Comparison of ENCODE assay signal across 24 cellular contexts in the genomic region with DNA sequence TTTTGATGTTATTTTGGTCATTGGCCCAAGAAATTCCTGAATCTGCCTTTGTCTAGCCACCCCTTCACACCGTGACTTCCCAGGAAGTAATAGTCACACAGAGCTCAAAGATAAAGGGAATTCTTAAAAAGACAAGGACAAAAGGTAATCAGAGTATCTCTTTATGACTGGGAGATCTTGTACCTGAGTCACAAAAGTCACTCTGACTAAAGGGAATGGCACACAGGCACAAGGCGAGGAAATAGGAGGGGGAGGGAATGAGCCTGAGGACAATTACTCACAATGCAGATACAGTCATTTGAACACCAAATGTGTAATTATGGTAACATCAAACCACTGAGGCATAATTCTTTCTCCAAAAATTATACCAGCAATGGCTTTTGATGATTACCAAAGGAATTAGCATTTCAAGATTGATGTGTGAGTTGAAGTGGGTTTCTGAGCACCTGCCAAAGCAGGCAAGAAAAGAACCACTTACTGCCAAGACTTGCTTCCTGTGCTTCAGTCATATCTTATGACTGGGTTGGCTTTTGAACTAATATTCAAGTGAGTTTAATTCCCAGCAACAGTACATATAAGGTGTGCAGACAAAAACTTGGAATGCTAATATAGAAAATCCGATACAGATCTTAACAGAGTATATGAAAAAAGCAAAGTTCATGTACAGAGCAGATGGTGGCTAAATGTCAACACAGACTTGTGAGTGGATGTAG.
A peak's percentile ranks its signal among the peaks of the same experiment; 100 is the strongest.
DNase-seq lines count a peak whose midpoint lies in the region; ATAC-seq, FAIRE-seq and TF ChIP-seq lines count a peak whose summit lies in the region.
"Had no signal": no experiment of that assay in that cellular context is flagged by ENCODE, and none has a peak within 500 bp of the region (broad histone marks: within the 10 kb centered on the region; RNA-seq: fewer than 3 reads in every experiment).

No MANE protein-coding gene starts in this region.

- H3K27ac ChIP-seq in HUES48 (ENCODE audit: low read depth, low read length) = peak overlapping the region; percentile 49
- no peak overlapping the region for H3K27ac ChIP-seq in RWPE2 (ENCODE audit: poor library complexity, severe bottlenecking)
- H3K27ac ChIP-seq in hepatocyte = no peak overlapping the region
- no peak overlapping the region for H3K27ac ChIP-seq in H9 (ENCODE audit: insufficient read length, low read depth, low read length)
- no peak overlapping the region for H3K27ac ChIP-seq in neural progenitor cell
- H3K27ac ChIP-seq: PC-9, SJSA1, skin epidermis had no signal

- no peak overlapping the region for H2BK12ac ChIP-seq in H9 (ENCODE audit: insufficient read length, low read depth, low read length)

- H3K4me1 Mint-ChIP-seq in H9 = peaks cover 3 to 7% of the 10 kb centered on the region in 2 experiments; a peak in 2 of 4 replicates
- peaks cover 9% of the 10 kb centered on the region for H3K4me1 Mint-ChIP-seq in neural progenitor cell
- H3K4me1 Mint-ChIP-seq: activated naive CD4-positive, alpha-beta T cell treated with anti-CD3 and anti-CD28 coated beads, Interleukin-2, amount 10 ng/mL, durations not matched to agents 7 days and 5 days; IgD-negative memory B cell; memory B cell; stimulated activated naive B cell treated with anti-CD40 and anti-IgM and Interleukin-4, amounts not matched to agents 10 μg/mL and 1 μg/mL and 100 μg/mL, for 72 hours had no signal

- H3K4me3 ChIP-seq in HUES48 (ENCODE audit: low read depth, low read length) (no peak overlapping the region), RWPE2 (ENCODE audit: severe bottlenecking) (no peak overlapping the region), hepatocyte (no peak overlapping the region), MG63 (no peak overlapping the region), neural progenitor cell (no peak overlapping the region)
- H3K4me3 ChIP-seq: PC-9, SJSA1, skin epidermis had no signal

- H3K9ac ChIP-seq in HUES48 (ENCODE audit: low read depth, low read length) (no peak overlapping the region), H9 (ENCODE audit: extremely low read depth, insufficient read length, low read length) (no peak overlapping the region), neural progenitor cell (no peak overlapping the region)

- H3K27ac Mint-ChIP-seq in H9 = peak overlapping the region in 1 of 3 experiments; percentile 22; a peak in 1 of 7 replicates
- no peak overlapping the region for H3K27ac Mint-ChIP-seq in neural progenitor cell
- H3K27ac Mint-ChIP-seq: activated naive CD4-positive, alpha-beta T cell treated with anti-CD3 and anti-CD28 coated beads, Interleukin-2, amount 10 ng/mL, durations not matched to agents 7 days and 5 days; CD8-positive, alpha-beta T cell; IgD-negative memory B cell; memory B cell; stimulated activated naive B cell treated with anti-CD40 and anti-IgM and Interleukin-4, amounts not matched to agents 10 μg/mL and 1 μg/mL and 100 μg/mL, for 72 hours; T-helper 1 cell treated with Interleukin-12 subunit alpha and Interleukin-12 subunit beta and Interleukin-4 antibody, amounts not matched to agents 30 μg/mL and 1 μg/mL, for 36 hours had no signal

- H2BK120ac ChIP-seq in H9 (ENCODE audit: low read depth, low read length, poor library complexity, severe bottlenecking) = no peak overlapping the region

- H3K9me3 Mint-ChIP-seq in H9 (peaks cover 17 to 22% of the 10 kb centered on the region in 2 experiments), neural progenitor cell (peaks cover 15% of the 10 kb centered on the region)

- H4K91ac ChIP-seq in H9 (ENCODE audit: insufficient read length, low read depth, low read length) = no peak overlapping the region

- H3K9me3 ChIP-seq in HUES48 (ENCODE audit: control insufficient read depth, insufficient read depth, low read length) = peaks cover 8% of the 10 kb centered on the region
- peaks cover 2% of the 10 kb centered on the region for H3K9me3 ChIP-seq in RWPE2 (ENCODE audit: severe bottlenecking)
- peaks cover 8% of the 10 kb centered on the region for H3K9me3 ChIP-seq in hepatocyte (ENCODE audit: low read depth)
- H3K9me3 ChIP-seq in H9 (ENCODE audit: control insufficient read depth, low read depth, low read length) = peaks cover 9% of the 10 kb centered on the region
- H3K9me3 ChIP-seq in MG63 = peaks cover 12% of the 10 kb centered on the region; the same call in 1 of the 2 replicates
- no peaks in the 10 kb centered on the region for H3K9me3 ChIP-seq in neural progenitor cell (ENCODE audit: low read depth)

- peak; percentile 71 for ATAC-seq in RWPE2 (ENCODE audit: low read depth)
- ATAC-seq: CD8-positive, alpha-beta T cell; stimulated activated naive B cell treated with anti-CD40 and anti-IgM and Interleukin-4, amounts not matched to agents 10 μg/mL and 1 μg/mL and 100 μg/mL, for 72 hours had no signal

- no peak overlapping the region for H3K56ac ChIP-seq in H9 (ENCODE audit: insufficient read length, low read depth, low read length)

- no peak for DNase-seq in RWPE2 (ENCODE audit: low spot score)
- DNase-seq in hepatocyte (ENCODE audit: low spot score) = peak; percentile 11
- peak; percentile 42 for DNase-seq in urothelium cell line (ENCODE audit: low spot score)
- no peak for DNase-seq in H9
- no peak for DNase-seq in MG63
- DNase-seq in neural progenitor cell (ENCODE audit: low spot score) = no peak
- DNase-seq: activated CD4-positive, alpha-beta T cell treated with anti-CD3 and anti-CD28 coated beads for 4 hours; activated naive CD4-positive, alpha-beta T cell treated with anti-CD3 and anti-CD28 coated beads, Interleukin-2, amount 10 ng/mL, durations not matched to agents 7 days and 5 days; activated T-cell treated with anti-CD3 and anti-CD28 coated beads, Interleukin-2, amount 50 U/mL, for 48 hours; CD8-positive, alpha-beta T cell; central memory CD4-positive, alpha-beta T cell; MM.1S; NCI-H146; NCI-H2227 treated with DMSO at 0.1 percent for 48 hours; PC-9; stimulated activated naive B cell treated with anti-CD40 and anti-IgM and Interleukin-4, amounts not matched to agents 10 μg/mL and 1 μg/mL and 100 μg/mL, for 72 hours had no signal

- no peaks in the 10 kb centered on the region for H3K79me2 ChIP-seq in hepatocyte
- no peaks in the 10 kb centered on the region for H3K79me2 ChIP-seq in H9 (ENCODE audit: insufficient read depth, low read length)
- H3K79me2 ChIP-seq in neural progenitor cell (ENCODE audit: low read depth) = no peaks in the 10 kb centered on the region

- no peak overlapping the region for H2AK5ac ChIP-seq in H9 (ENCODE audit: insufficient read length, low read length)

- H3K23me2 ChIP-seq in H9 (ENCODE audit: insufficient read length, low read depth, low read length, poor library complexity, severe bottlenecking) = no peaks in the 10 kb centered on the region

- H3K36me3 ChIP-seq in HUES48 (ENCODE audit: control insufficient read depth, insufficient read depth, low read length) = no peaks in the 10 kb centered on the region
- H3K36me3 ChIP-seq in RWPE2 (ENCODE audit: low read depth) = no peaks in the 10 kb centered on the region
- no peaks in the 10 kb centered on the region for H3K36me3 ChIP-seq in hepatocyte (replicated peaks; ENCODE audit: insufficient read depth, low read depth)
- H3K36me3 ChIP-seq in MG63 = no peaks in the 10 kb centered on the region
- H3K36me3 ChIP-seq in neural progenitor cell = no peaks in the 10 kb centered on the region
- H3K36me3 ChIP-seq: SJSA1 had no signal

- no peak overlapping the region for H3K4me3 Mint-ChIP-seq in H9
- H3K4me3 Mint-ChIP-seq in neural progenitor cell = no peak overlapping the region
- H3K4me3 Mint-ChIP-seq: activated naive CD4-positive, alpha-beta T cell treated with anti-CD3 and anti-CD28 coated beads, Interleukin-2, amount 10 ng/mL, durations not matched to agents 7 days and 5 days; CD8-positive, alpha-beta T cell; IgD-negative memory B cell; memory B cell; stimulated activated naive B cell treated with anti-CD40 and anti-IgM and Interleukin-4, amounts not matched to agents 10 μg/mL and 1 μg/mL and 100 μg/mL, for 72 hours; T-helper 1 cell treated with Interleukin-12 subunit alpha and Interleukin-12 subunit beta and Interleukin-4 antibody, amounts not matched to agents 30 μg/mL and 1 μg/mL, for 36 hours had no signal

- no peaks in the 10 kb centered on the region for H3F3A ChIP-seq in neural progenitor cell (ENCODE audit: low read depth)

- H3K9me2 ChIP-seq in hepatocyte (replicated peaks; ENCODE audit: insufficient read depth) = no peaks in the 10 kb centered on the region

- no peak overlapping the region for H3T11ph ChIP-seq in H9 (ENCODE audit: low read length)

- FAIRE-seq in urothelium cell line (lab: Jason Lieb, UNC) = no peak
- FAIRE-seq: endothelial cell of umbilical vein, islet of Langerhans had no signal

- no peak overlapping the region for H2AFZ ChIP-seq in hepatocyte
- H2AFZ ChIP-seq in H9 (ENCODE audit: low read length) = no peak overlapping the region
- no peak overlapping the region for H2AFZ ChIP-seq in neural progenitor cell (replicated peaks)
- H2AFZ ChIP-seq: PC-9 had no signal

- H3K4me2 ChIP-seq in hepatocyte (no peak overlapping the region), H9 (ENCODE audit: insufficient read depth, insufficient read length, low read length) (no peak overlapping the region), neural progenitor cell (no peak overlapping the region)
- H3K4me2 ChIP-seq: PC-9 had no signal

- no peak overlapping the region for H3K23ac ChIP-seq in H9 (ENCODE audit: insufficient read length, low read depth, low read length)

- peaks cover 3% of the 10 kb centered on the region; the same call in 1 of the 2 replicates for H3K27me3 Mint-ChIP-seq in H9 (ENCODE audit: low read depth)
- H3K27me3 Mint-ChIP-seq in neural progenitor cell (ENCODE audit: insufficient read depth, low read depth) = peaks cover 4% of the 10 kb centered on the region
- H3K27me3 Mint-ChIP-seq: activated naive CD4-positive, alpha-beta T cell treated with anti-CD3 and anti-CD28 coated beads, Interleukin-2, amount 10 ng/mL, durations not matched to agents 7 days and 5 days; IgD-negative memory B cell; memory B cell; stimulated activated naive B cell treated with anti-CD40 and anti-IgM and Interleukin-4, amounts not matched to agents 10 μg/mL and 1 μg/mL and 100 μg/mL, for 72 hours had no signal

- H3K4me1 ChIP-seq in HUES48 (ENCODE audit: control insufficient read depth, insufficient read depth, low read length) = peaks cover 2% of the 10 kb centered on the region; the same call in 1 of the 2 replicates
- H3K4me1 ChIP-seq in RWPE2 (ENCODE audit: insufficient read depth, poor library complexity, severe bottlenecking) = no peaks in the 10 kb centered on the region
- H3K4me1 ChIP-seq in hepatocyte (ENCODE audit: insufficient read depth) = no peaks in the 10 kb centered on the region
- H3K4me1 ChIP-seq in H9 (ENCODE audit: insufficient read depth, low read length) = no peaks in the 10 kb centered on the region
- peaks cover 4% of the 10 kb centered on the region for H3K4me1 ChIP-seq in neural progenitor cell
- H3K4me1 ChIP-seq: SJSA1 had no signal

- H2BK5ac ChIP-seq in H9 (ENCODE audit: insufficient read length, low read length) = no peak overlapping the region

- H3K36me3 Mint-ChIP-seq in H9 (ENCODE audit: insufficient read depth in 1 of 3, low read depth in 3 of 3) (peaks cover 5 to 22% (median 7%) of the 10 kb centered on the region in 3 experiments), neural progenitor cell (no peaks in the 10 kb centered on the region)
- H3K36me3 Mint-ChIP-seq: activated naive CD4-positive, alpha-beta T cell treated with anti-CD3 and anti-CD28 coated beads, Interleukin-2, amount 10 ng/mL, durations not matched to agents 7 days and 5 days; CD8-positive, alpha-beta T cell; IgD-negative memory B cell; stimulated activated naive B cell treated with anti-CD40 and anti-IgM and Interleukin-4, amounts not matched to agents 10 μg/mL and 1 μg/mL and 100 μg/mL, for 72 hours had no signal

- TF ChIP-seq CTCF in RWPE2 (IDR thresholded peaks at IDR 0.05; ENCODE audit: poor library complexity, severe bottlenecking) = no peak
- no peak for TF ChIP-seq CTCF in hepatocyte (IDR thresholded peaks at IDR 0.05; ENCODE audit: poor library complexity)
- no peak for TF ChIP-seq CTCF in H9 (conservative IDR thresholded peaks at IDR 0.05)
- no peak for TF ChIP-seq CTCF in neural progenitor cell (IDR thresholded peaks at IDR 0.05)

- no peaks in the 10 kb centered on the region for H3K79me1 ChIP-seq in H9 (ENCODE audit: insufficient read depth, low read depth, low read length, poor library complexity, severe bottlenecking)

- WGBS in hepatocyte (ENCODE audit: low lambda C conversion rate, missing lambda C conversion rate) = 77% methylated on average over 3 of the region's 3 CpGs
- no CpG with 5 or more reads among the region's 3 CpGs for WGBS in H9 (ENCODE audit: extremely low coverage, insufficient read length, low lambda C conversion rate)

- H3K18ac ChIP-seq in H9 (ENCODE audit: insufficient read length, low read depth, low read length) = no peak overlapping the region

- H4K5ac ChIP-seq in H9 (ENCODE audit: insufficient read length, low read depth, low read length) = no peak overlapping the region

- no peak overlapping the region for H4K8ac ChIP-seq in H9 (replicated peaks; ENCODE audit: insufficient read length, low read depth, low read length)

- no peak overlapping the region for H3K14ac ChIP-seq in H9 (ENCODE audit: insufficient read depth, low read length)

- H2BK15ac ChIP-seq in H9 (ENCODE audit: low read depth, low read length) = no peak overlapping the region

- H3K4ac ChIP-seq in H9 (ENCODE audit: low read depth, low read length) = no peak overlapping the region

- H3K27me3 ChIP-seq in HUES48 (ENCODE audit: control insufficient read depth, insufficient read depth, low read length) (no peaks in the 10 kb centered on the region), RWPE2 (ENCODE audit: insufficient read depth, poor library complexity, severe bottlenecking) (no peaks in the 10 kb centered on the region), hepatocyte (no peaks in the 10 kb centered on the region), H9 (ENCODE audit: insufficient read depth, low read length) (no peaks in the 10 kb centered on the region), MG63 (no peaks in the 10 kb centered on the region), neural progenitor cell (no peaks in the 10 kb centered on the region)
- H3K27me3 ChIP-seq: SJSA1 had no signal

- H2BK20ac ChIP-seq in H9 (ENCODE audit: low read depth, low read length, poor library complexity, severe bottlenecking) = no peak overlapping the region

- no peaks in the 10 kb centered on the region for H4K20me1 ChIP-seq in hepatocyte (ENCODE audit: insufficient read depth, poor library complexity, severe bottlenecking)
- H4K20me1 ChIP-seq in H9 (ENCODE audit: control insufficient read depth, insufficient read depth, insufficient read length) = no peaks in the 10 kb centered on the region
- H4K20me1 ChIP-seq in neural progenitor cell (ENCODE audit: low read depth) = no peaks in the 10 kb centered on the region

Comparison
In these comparisons a context has a peak if more than half of its experiments do, and no peak if none do; other contexts are left out.
1. DNase-seq: peak in hepatocyte (single experiment) and urothelium cell line (single experiment); none in RWPE2 (single experiment), H9 (single experiment), MG63 (single experiment) and neural progenitor cell (single experiment).